In genomic region chr2:180607501-180608060, GRCh38 we compare ENCODE assay signal across 1 cellular context.
TF ChIP-seq lines count a peak whose summit lies in the region.

No MANE protein-coding gene starts in this region.

TF ChIP-seq in HepG2, 621 proteins besides CTCF, POLR2A, EP300 and RAD21 (continued from another document and continues in another):
- TF ChIP-seq ZNF318 (CRISPR knock-in tag; IDR thresholded peaks at IDR 0.05) (no peak), NCOA5 (CRISPR knock-in tag; IDR thresholded peaks at IDR 0.05) (no peak), FOXA3 (CRISPR knock-in tag; IDR thresholded peaks at IDR 0.05) (peak; percentile 93), ZNF556 (CRISPR knock-in tag; IDR thresholded peaks at IDR 0.05; ENCODE audit: borderline replicate concordance) (no peak), YEATS2 (CRISPR knock-in tag; IDR thresholded peaks at IDR 0.05; ENCODE audit: borderline replicate concordance) (no peak), ZNF484 (CRISPR knock-in tag; IDR thresholded peaks at IDR 0.05; ENCODE audit: borderline replicate concordance, low read depth) (no peak), POLR2AphosphoS2 (IDR thresholded peaks at IDR 0.05; ENCODE audit: low read depth, low read length) (no peak), THAP8 (CRISPR knock-in tag; IDR thresholded peaks at IDR 0.05; ENCODE audit: borderline replicate concordance) (no peak), ZFX (CRISPR knock-in tag; IDR thresholded peaks at IDR 0.05; ENCODE audit: low read depth) (no peak), SOX6 (IDR thresholded peaks at IDR 0.05) (no peak), SOX6 (CRISPR knock-in tag; IDR thresholded peaks at IDR 0.05) (peak; percentile 84), ZBTB33 (CRISPR knock-in tag; IDR thresholded peaks at IDR 0.05) (no peak), FOXO1 (CRISPR knock-in tag; IDR thresholded peaks at IDR 0.05) (peak; percentile 54; the same call in 1 of the 2 replicates), KLF15 (CRISPR knock-in tag; IDR thresholded peaks at IDR 0.05; ENCODE audit: borderline replicate concordance) (no peak), HDAC1 (CRISPR knock-in tag; IDR thresholded peaks at IDR 0.05) (peak; percentile 67), KDM1A (CRISPR knock-in tag; IDR thresholded peaks at IDR 0.05) (0 out of 2 replicates have a peak, but pooled peaks have one; percentile 38), BHLHE40 (IDR thresholded peaks at IDR 0.05; ENCODE audit: low read length) (peak; percentile 69), POLR2AphosphoS5 (IDR thresholded peaks at IDR 0.05; ENCODE audit: low read depth, low read length) (no peak), MEIS2 (CRISPR knock-in tag; IDR thresholded peaks at IDR 0.05) (peak; percentile 40; the same call in 1 of the 2 replicates), ZNF331 (CRISPR knock-in tag; IDR thresholded peaks at IDR 0.05) (0 out of 2 replicates have a peak, but pooled peaks have one; percentile 19), FOXK2 (IDR thresholded peaks at IDR 0.05) (no peak), SOX5 (CRISPR knock-in tag; IDR thresholded peaks at IDR 0.05; ENCODE audit: borderline replicate concordance) (peak; percentile 85), TEAD3 (CRISPR knock-in tag; optimal IDR thresholded peaks at IDR 0.05; ENCODE audit: borderline replicate concordance) (peak; percentile 65), FOXK1 (CRISPR knock-in tag; IDR thresholded peaks at IDR 0.05; ENCODE audit: borderline replicate concordance, low read depth) (peak; percentile 89; the same call in 1 of the 2 replicates), SAP130 (CRISPR knock-in tag; IDR thresholded peaks at IDR 0.05; ENCODE audit: low read depth) (peak; percentile 81), BCL6 (CRISPR knock-in tag; IDR thresholded peaks at IDR 0.05) (peak; percentile 41; the same call in 1 of the 2 replicates), SMC3 (IDR thresholded peaks at IDR 0.05; ENCODE audit: low read length) (peak; percentile 27; the same call in 1 of the 2 replicates), ZNF580 (CRISPR knock-in tag; IDR thresholded peaks at IDR 0.05; ENCODE audit: borderline replicate concordance, low read depth) (no peak), MXI1 (IDR thresholded peaks at IDR 0.05; ENCODE audit: borderline replicate concordance, low read depth, low read length) (peak; percentile 37; the same call in 1 of the 3 replicates)
- TF ChIP-seq, protein P1, sequence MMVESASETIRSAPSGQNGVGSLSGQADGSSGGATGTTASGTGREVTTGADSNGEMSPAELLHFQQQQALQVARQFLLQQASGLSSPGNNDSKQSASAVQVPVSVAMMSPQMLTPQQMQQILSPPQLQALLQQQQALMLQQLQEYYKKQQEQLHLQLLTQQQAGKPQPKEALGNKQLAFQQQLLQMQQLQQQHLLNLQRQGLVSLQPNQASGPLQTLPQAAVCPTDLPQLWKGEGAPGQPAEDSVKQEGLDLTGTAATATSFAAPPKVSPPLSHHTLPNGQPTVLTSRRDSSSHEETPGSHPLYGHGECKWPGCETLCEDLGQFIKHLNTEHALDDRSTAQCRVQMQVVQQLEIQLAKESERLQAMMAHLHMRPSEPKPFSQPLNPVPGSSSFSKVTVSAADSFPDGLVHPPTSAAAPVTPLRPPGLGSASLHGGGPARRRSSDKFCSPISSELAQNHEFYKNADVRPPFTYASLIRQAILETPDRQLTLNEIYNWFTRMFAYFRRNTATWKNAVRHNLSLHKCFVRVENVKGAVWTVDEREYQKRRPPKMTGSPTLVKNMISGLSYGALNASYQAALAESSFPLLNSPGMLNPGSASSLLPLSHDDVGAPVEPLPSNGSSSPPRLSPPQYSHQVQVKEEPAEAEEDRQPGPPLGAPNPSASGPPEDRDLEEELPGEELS (CRISPR knock-in tag; IDR thresholded peaks at IDR 0.05), result peak; percentile 39; the same call in 1 of the 2 replicates
- TF ChIP-seq, protein P2, sequence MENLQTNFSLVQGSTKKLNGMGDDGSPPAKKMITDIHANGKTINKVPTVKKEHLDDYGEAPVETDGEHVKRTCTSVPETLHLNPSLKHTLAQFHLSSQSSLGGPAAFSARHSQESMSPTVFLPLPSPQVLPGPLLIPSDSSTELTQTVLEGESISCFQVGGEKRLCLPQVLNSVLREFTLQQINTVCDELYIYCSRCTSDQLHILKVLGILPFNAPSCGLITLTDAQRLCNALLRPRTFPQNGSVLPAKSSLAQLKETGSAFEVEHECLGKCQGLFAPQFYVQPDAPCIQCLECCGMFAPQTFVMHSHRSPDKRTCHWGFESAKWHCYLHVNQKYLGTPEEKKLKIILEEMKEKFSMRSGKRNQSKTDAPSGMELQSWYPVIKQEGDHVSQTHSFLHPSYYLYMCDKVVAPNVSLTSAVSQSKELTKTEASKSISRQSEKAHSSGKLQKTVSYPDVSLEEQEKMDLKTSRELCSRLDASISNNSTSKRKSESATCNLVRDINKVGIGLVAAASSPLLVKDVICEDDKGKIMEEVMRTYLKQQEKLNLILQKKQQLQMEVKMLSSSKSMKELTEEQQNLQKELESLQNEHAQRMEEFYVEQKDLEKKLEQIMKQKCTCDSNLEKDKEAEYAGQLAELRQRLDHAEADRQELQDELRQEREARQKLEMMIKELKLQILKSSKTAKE (CRISPR knock-in tag; IDR thresholded peaks at IDR 0.05; ENCODE audit: borderline replicate concordance), result no peak
- TF ChIP-seq, protein P3, sequence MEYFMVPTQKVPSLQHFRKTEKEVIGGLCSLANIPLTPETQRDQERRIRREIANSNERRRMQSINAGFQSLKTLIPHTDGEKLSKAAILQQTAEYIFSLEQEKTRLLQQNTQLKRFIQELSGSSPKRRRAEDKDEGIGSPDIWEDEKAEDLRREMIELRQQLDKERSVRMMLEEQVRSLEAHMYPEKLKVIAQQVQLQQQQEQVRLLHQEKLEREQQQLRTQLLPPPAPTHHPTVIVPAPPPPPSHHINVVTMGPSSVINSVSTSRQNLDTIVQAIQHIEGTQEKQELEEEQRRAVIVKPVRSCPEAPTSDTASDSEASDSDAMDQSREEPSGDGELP (IDR thresholded peaks at IDR 0.05; ENCODE audit: borderline replicate concordance, low read depth), result peak; percentile 100
- TF ChIP-seq, protein P4, sequence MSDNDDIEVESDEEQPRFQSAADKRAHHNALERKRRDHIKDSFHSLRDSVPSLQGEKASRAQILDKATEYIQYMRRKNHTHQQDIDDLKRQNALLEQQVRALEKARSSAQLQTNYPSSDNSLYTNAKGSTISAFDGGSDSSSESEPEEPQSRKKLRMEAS (IDR thresholded peaks at IDR 0.05), result 0 out of 2 replicates have a peak, but pooled peaks have one; percentile 35
- TF ChIP-seq, protein P5, sequence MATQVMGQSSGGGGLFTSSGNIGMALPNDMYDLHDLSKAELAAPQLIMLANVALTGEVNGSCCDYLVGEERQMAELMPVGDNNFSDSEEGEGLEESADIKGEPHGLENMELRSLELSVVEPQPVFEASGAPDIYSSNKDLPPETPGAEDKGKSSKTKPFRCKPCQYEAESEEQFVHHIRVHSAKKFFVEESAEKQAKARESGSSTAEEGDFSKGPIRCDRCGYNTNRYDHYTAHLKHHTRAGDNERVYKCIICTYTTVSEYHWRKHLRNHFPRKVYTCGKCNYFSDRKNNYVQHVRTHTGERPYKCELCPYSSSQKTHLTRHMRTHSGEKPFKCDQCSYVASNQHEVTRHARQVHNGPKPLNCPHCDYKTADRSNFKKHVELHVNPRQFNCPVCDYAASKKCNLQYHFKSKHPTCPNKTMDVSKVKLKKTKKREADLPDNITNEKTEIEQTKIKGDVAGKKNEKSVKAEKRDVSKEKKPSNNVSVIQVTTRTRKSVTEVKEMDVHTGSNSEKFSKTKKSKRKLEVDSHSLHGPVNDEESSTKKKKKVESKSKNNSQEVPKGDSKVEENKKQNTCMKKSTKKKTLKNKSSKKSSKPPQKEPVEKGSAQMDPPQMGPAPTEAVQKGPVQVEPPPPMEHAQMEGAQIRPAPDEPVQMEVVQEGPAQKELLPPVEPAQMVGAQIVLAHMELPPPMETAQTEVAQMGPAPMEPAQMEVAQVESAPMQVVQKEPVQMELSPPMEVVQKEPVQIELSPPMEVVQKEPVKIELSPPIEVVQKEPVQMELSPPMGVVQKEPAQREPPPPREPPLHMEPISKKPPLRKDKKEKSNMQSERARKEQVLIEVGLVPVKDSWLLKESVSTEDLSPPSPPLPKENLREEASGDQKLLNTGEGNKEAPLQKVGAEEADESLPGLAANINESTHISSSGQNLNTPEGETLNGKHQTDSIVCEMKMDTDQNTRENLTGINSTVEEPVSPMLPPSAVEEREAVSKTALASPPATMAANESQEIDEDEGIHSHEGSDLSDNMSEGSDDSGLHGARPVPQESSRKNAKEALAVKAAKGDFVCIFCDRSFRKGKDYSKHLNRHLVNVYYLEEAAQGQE (IDR thresholded peaks at IDR 0.05; ENCODE audit: borderline replicate concordance in 1 of 2, low read depth in 1 of 2, low read length in 2 of 2), result peak in 1 of 2 experiments; percentile 78; a peak in 2 of 4 replicates
- TF ChIP-seq, protein P6, sequence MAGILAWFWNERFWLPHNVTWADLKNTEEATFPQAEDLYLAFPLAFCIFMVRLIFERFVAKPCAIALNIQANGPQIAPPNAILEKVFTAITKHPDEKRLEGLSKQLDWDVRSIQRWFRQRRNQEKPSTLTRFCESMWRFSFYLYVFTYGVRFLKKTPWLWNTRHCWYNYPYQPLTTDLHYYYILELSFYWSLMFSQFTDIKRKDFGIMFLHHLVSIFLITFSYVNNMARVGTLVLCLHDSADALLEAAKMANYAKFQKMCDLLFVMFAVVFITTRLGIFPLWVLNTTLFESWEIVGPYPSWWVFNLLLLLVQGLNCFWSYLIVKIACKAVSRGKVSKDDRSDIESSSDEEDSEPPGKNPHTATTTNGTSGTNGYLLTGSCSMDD (CRISPR knock-in tag; IDR thresholded peaks at IDR 0.05), result no peak
